28 cellular contexts compared by ENCODE assay signal in genomic region chr2:23615216-23616020, GRCh38.
DNase-seq lines count a peak whose midpoint lies in the region; ATAC-seq, FAIRE-seq and TF ChIP-seq lines count a peak whose summit lies in the region.
"Had no signal": no experiment of that assay in that cellular context is flagged by ENCODE, and none has a peak within 500 bp of the region (broad histone marks: within the 10 kb centered on the region; RNA-seq: fewer than 3 reads in every experiment).

No MANE protein-coding gene starts in this region.

- no peak overlapping the region for H3K4me3 ChIP-seq in A549
- H3K4me3 ChIP-seq in adrenal gland: no peak overlapping the region
- no peak overlapping the region for H3K4me3 ChIP-seq in muscle layer of colon (ENCODE audit: low read depth in 1 of 2, low read length in 2 of 2)
- H3K4me3 ChIP-seq in stomach: no peak overlapping the region
- H3K4me3 ChIP-seq: cardiac muscle cell, MG63 had no signal

- TF ChIP-seq EP300 in A549 (IDR thresholded peaks at IDR 0.05) (no peak), stomach (IDR thresholded peaks at IDR 0.05) (no peak)

- H3K27me3 ChIP-seq in adrenal gland (no peaks in the 10 kb centered on the region), muscle layer of colon (ENCODE audit: control insufficient read depth in 1 of 2, insufficient read depth in 2 of 2, low read length in 2 of 2) (no peaks in the 10 kb centered on the region), stomach (no peaks in the 10 kb centered on the region)
- H3K27me3 ChIP-seq: cardiac muscle cell, MG63 had no signal

- H3K4me3 Mint-ChIP-seq in activated CD4-positive, alpha-beta memory T cell treated with anti-CD3 and anti-CD28 coated beads, Interleukin-2, amount 10 ng/mL, durations not matched to agents 7 days and 5 days: no peak overlapping the region
- H3K4me3 Mint-ChIP-seq: activated CD8-positive, alpha-beta T cell treated with anti-CD3 and anti-CD28 coated beads for 36 hours; B cell had no signal

- H3K9me3 ChIP-seq in A549 (peaks cover 20% of the 10 kb centered on the region), adrenal gland (replicated peaks in 1 of 3) (no peaks in the 10 kb centered on the region), muscle layer of colon (ENCODE audit: low read length) (no peaks in the 10 kb centered on the region), stomach (peaks cover 0 to 21% (median 11%) of the 10 kb centered on the region in 4 donors)

- intact Hi-C loops in adrenal gland (cut with DNase I) (no loop called here), stomach (cut with DNase I; ENCODE audit: low total_unique reads) (no loop called here)

- no peak for FAIRE-seq in A549 (lab: Jason Lieb, UNC)
- FAIRE-seq: G401.6, GM19239, small intestine had no signal

- H3K27me3 Mint-ChIP-seq in activated CD4-positive, alpha-beta memory T cell treated with anti-CD3 and anti-CD28 coated beads, Interleukin-2, amount 10 ng/mL, durations not matched to agents 7 days and 5 days: peaks cover 17% of the 10 kb centered on the region

- H3K36me3 ChIP-seq in adrenal gland (replicated peaks in 1 of 2) (no peaks in the 10 kb centered on the region), muscle layer of colon (ENCODE audit: insufficient read depth, low read length) (no peaks in the 10 kb centered on the region), stomach (no peaks in the 10 kb centered on the region)
- H3K36me3 ChIP-seq: cardiac muscle cell, MG63 had no signal

- TF ChIP-seq POLR2A in A549 (IDR thresholded peaks at IDR 0.05; ENCODE audit: low read length) (no peak), adrenal gland (IDR thresholded peaks at IDR 0.05) (no peak), stomach (IDR thresholded peaks at IDR 0.05) (no peak)

- no peaks in the 10 kb centered on the region for H3K4me1 ChIP-seq in A549
- H3K4me1 ChIP-seq in adrenal gland (replicated peaks in 1 of 2): peaks cover 0 to 25% of the 10 kb centered on the region in 2 donors
- H3K4me1 ChIP-seq in muscle layer of colon (ENCODE audit: insufficient read depth, low read length): peaks cover 45% of the 10 kb centered on the region
- peaks cover 3 to 34% (median 15%) of the 10 kb centered on the region in 4 donors for H3K4me1 ChIP-seq in stomach

- no peak for TF ChIP-seq RAD21 in A549 (conservative IDR thresholded peaks at IDR 0.05 in 1 of 2, IDR thresholded peaks at IDR 0.05 in 1 of 2)

- peaks cover 6% of the 10 kb centered on the region for H3K4me1 Mint-ChIP-seq in activated CD4-positive, alpha-beta memory T cell treated with anti-CD3 and anti-CD28 coated beads, Interleukin-2, amount 10 ng/mL, durations not matched to agents 7 days and 5 days

- WGBS in A549 (ENCODE audit: missing lambda C conversion rate): 74% methylated on average over 20 of the region's 20 CpGs
- 65 to 72% (median 70%) methylated on average over 6 to 20 of the region's 20 CpGs for WGBS in adrenal gland, 4 donors
- WGBS in stomach, 5 donors: 86 to 92% (median 89%) methylated on average over 20 of the region's 20 CpGs

- peak; percentile 27 to 37; a peak in 3 of 6 replicates for ATAC-seq in A549
- no peak for ATAC-seq in HG03378 (IDR thresholded peaks at IDR 0.05; ENCODE audit: unreplicated experiment)
- no peak for ATAC-seq in HG02763 (IDR thresholded peaks at IDR 0.05; ENCODE audit: unreplicated experiment)
- ATAC-seq in GM19035 (IDR thresholded peaks at IDR 0.05; ENCODE audit: unreplicated experiment): no peak
- ATAC-seq: activated naive CD4-positive, alpha-beta T cell treated with anti-CD3 and anti-CD28 coated beads, Interleukin-2, amount 50 U/mL, for 72 hours had no signal

- no peak overlapping the region for H3K27ac Mint-ChIP-seq in activated CD4-positive, alpha-beta memory T cell treated with anti-CD3 and anti-CD28 coated beads, Interleukin-2, amount 10 ng/mL, durations not matched to agents 7 days and 5 days
- H3K27ac Mint-ChIP-seq: activated CD8-positive, alpha-beta T cell treated with anti-CD3 and anti-CD28 coated beads for 36 hours; activated naive CD4-positive, alpha-beta T cell treated with anti-CD3 and anti-CD28 coated beads, Interleukin-2, amount 50 U/mL, for 72 hours; activated T-helper 2 cell treated with anti-CD3 and anti-CD28 coated beads, Interferon-gamma antibody, Interleukin-2, Interleukin-4, amounts not matched to agents 10 μg/mL and 5 μg/mL and 100 μg/mL, durations not matched to agents 14 hours and 24 hours and 36 hours; B cell; immature natural killer cell; T-cell had no signal

- H3K9ac ChIP-seq in muscle layer of colon (ENCODE audit: low read length): no peak overlapping the region

- H3K4me2 ChIP-seq in A549: no peak overlapping the region

- CTCF ChIA-PET in A549 (lab: Yijun Ruan, JAX): interaction anchor here (1.3 kb wide), 1 partner anchor 11 kb away, joined by 3 read pairs; no protein-coding TSS in a partner anchor
- CTCF ChIA-PET in activated CD4-positive, alpha-beta memory T cell treated with anti-CD3 and anti-CD28 coated beads, Interleukin-2, amount 10 ng/mL, durations not matched to agents 7 days and 5 days (lab: Charles Lee): no interaction called here

- H3K27ac ChIP-seq in A549: no peak overlapping the region
- peak overlapping the region in 2 of 5 donors; percentile 67 to 71 for H3K27ac ChIP-seq in adrenal gland
- peak overlapping the region; percentile 93 for H3K27ac ChIP-seq in muscle layer of colon (ENCODE audit: low read depth, low read length)
- peak overlapping the region in 4 of 5 donors; percentile 74 to 94 (median 81) for H3K27ac ChIP-seq in stomach
- H3K27ac ChIP-seq: cardiac muscle cell had no signal

- peaks cover 5% of the 10 kb centered on the region for H3K9me3 Mint-ChIP-seq in activated CD4-positive, alpha-beta memory T cell treated with anti-CD3 and anti-CD28 coated beads, Interleukin-2, amount 10 ng/mL, durations not matched to agents 7 days and 5 days
- H3K9me3 Mint-ChIP-seq: activated naive CD4-positive, alpha-beta T cell treated with anti-CD3 and anti-CD28 coated beads, Interleukin-2, amount 50 U/mL, for 72 hours had no signal

- POLR2A ChIA-PET in A549 (lab: Yijun Ruan, JAX): no interaction called here
- POLR2A ChIA-PET in activated CD4-positive, alpha-beta memory T cell treated with anti-CD3 and anti-CD28 coated beads, Interleukin-2, amount 10 ng/mL, durations not matched to agents 7 days and 5 days (lab: Charles Lee): no interaction called here

- no peak for TF ChIP-seq CTCF in A549 (IDR thresholded peaks at IDR 0.05)
- no peak for TF ChIP-seq CTCF in adrenal gland (IDR thresholded peaks at IDR 0.05)
- TF ChIP-seq CTCF in stomach (IDR thresholded peaks at IDR 0.05): no peak

- H3K36me3 Mint-ChIP-seq in activated CD4-positive, alpha-beta memory T cell treated with anti-CD3 and anti-CD28 coated beads, Interleukin-2, amount 10 ng/mL, durations not matched to agents 7 days and 5 days (ENCODE audit: low read depth): no peaks in the 10 kb centered on the region

- DNase-seq in A549 (ENCODE audit: low read depth in 1 of 2, low spot score in 1 of 2): no peak
- peak in 6 of 7 donors; percentile 22 to 73 (median 58) for DNase-seq in adrenal gland
- DNase-seq in stomach: no peak
- no peak for DNase-seq in activated CD4-positive, alpha-beta memory T cell treated with anti-CD3 and anti-CD28 coated beads, Interleukin-2, amount 10 ng/mL, durations not matched to agents 7 days and 5 days
- DNase-seq: cortex of kidney; DMS53; hypothalamus; immature natural killer cell; mesendoderm; MG63; NCI-H1105 treated with DMSO at 0.1 percent for 48 hours; NCI-H2081; NCI-H2227 treated with DMSO at 0.1 percent for 48 hours; RPMI8226; small intestine; stimulated activated CD4-positive, alpha-beta T cell treated with anti-CD3 and anti-CD28 coated beads, Interleukin-1b, Interleukin-23, amount 100 ng/mL, for 48 hours; T-cell had no signal

TF ChIP-seq in A549, 52 proteins besides CTCF, POLR2A, EP300 and RAD21:
- TF ChIP-seq JUN (IDR thresholded peaks at IDR 0.05) (no peak), MYC (IDR thresholded peaks at IDR 0.05; ENCODE audit: borderline replicate concordance, low read length) (no peak), ZFP36 (IDR thresholded peaks at IDR 0.05; ENCODE audit: borderline replicate concordance, partially characterized antibody) (no peak), ATOH8 (CRISPR knock-in tag; IDR thresholded peaks at IDR 0.05; ENCODE audit: low read depth) (no peak), RNF2 (IDR thresholded peaks at IDR 0.05; ENCODE audit: borderline replicate concordance, low read depth) (no peak), CBX8 (IDR thresholded peaks at IDR 0.05) (no peak), REST (IDR thresholded peaks at IDR 0.05) (no peak)

Comparison
In these comparisons a context has a peak if more than half of its experiments do, and no peak if none do; other contexts are left out.
1. ATAC-seq: peak in A549 (2 of 2); none in HG03378 (single experiment), HG02763 (single experiment) and GM19035 (single experiment).
2. DNase-seq: peak in adrenal gland (6 of 7); none in A549 (0 of 2), stomach (single experiment) and activated CD4-positive, alpha-beta memory T cell treated with anti-CD3 and anti-CD28 coated beads, Interleukin-2, amount 10 ng/mL, durations not matched to agents 7 days and 5 days (single experiment).
3. H3K27ac ChIP-seq: peak in muscle layer of colon (single experiment) and stomach (4 of 5); none in A549 (0 of 2).